In genomic region chr19:18085702-18086457, GRCh38 we compare ENCODE assay signal across 1 cellular context.
TF ChIP-seq lines count a peak whose summit lies in the region.

No MANE protein-coding gene starts in this region.

TF ChIP-seq in HCT116, 20 proteins besides CTCF, POLR2A, EP300 and RAD21:
- no peak for TF ChIP-seq TCF7L2 (IDR thresholded peaks at IDR 0.05; ENCODE audit: borderline replicate concordance, extremely low read depth, insufficient read depth, insufficient read length)
- TF ChIP-seq EZH2 (IDR thresholded peaks at IDR 0.05) = no peak
- TF ChIP-seq REST (IDR thresholded peaks at IDR 0.05; ENCODE audit: low read depth) = no peak
- no peak for TF ChIP-seq YY1 (IDR thresholded peaks at IDR 0.05; ENCODE audit: extremely low read depth, insufficient replicate concordance, low read depth, low read length)
- TF ChIP-seq MAX (IDR thresholded peaks at IDR 0.05) = no peak
- TF ChIP-seq SIN3A (IDR thresholded peaks at IDR 0.05; ENCODE audit: low read depth) = no peak
- TF ChIP-seq POLR2AphosphoS5 (IDR thresholded peaks at IDR 0.05; ENCODE audit: low read depth, low read length) = no peak
- TF ChIP-seq ATF3 (IDR thresholded peaks at IDR 0.05) = no peak
- TF ChIP-seq EZH2phosphoT487 (IDR thresholded peaks at IDR 0.05; ENCODE audit: borderline replicate concordance) = no peak
- no peak for TF ChIP-seq EGR1 (IDR thresholded peaks at IDR 0.05; ENCODE audit: low read depth)
- TF ChIP-seq CEBPB (IDR thresholded peaks at IDR 0.05; ENCODE audit: low read depth) = no peak
- no peak for TF ChIP-seq CBX3 (IDR thresholded peaks at IDR 0.05; ENCODE audit: low read depth)
- TF ChIP-seq SRF (IDR thresholded peaks at IDR 0.05; ENCODE audit: low read depth) = no peak
- TF ChIP-seq FOSL1 (IDR thresholded peaks at IDR 0.05; ENCODE audit: low read depth) = no peak
- TF ChIP-seq ZFX (IDR thresholded peaks at IDR 0.05) = no peak
- no peak for TF ChIP-seq ZBTB33 (IDR thresholded peaks at IDR 0.05; ENCODE audit: extremely low read depth, insufficient replicate concordance, low read length)
- no peak for TF ChIP-seq JUND (IDR thresholded peaks at IDR 0.05)
- no peak for TF ChIP-seq SP1 (IDR thresholded peaks at IDR 0.05; ENCODE audit: low read depth)
- TF ChIP-seq ELF1 (IDR thresholded peaks at IDR 0.05; ENCODE audit: borderline replicate concordance, low read depth) = no peak
